ENCODE assay signal across 1 cellular context in the genomic region with DNA sequence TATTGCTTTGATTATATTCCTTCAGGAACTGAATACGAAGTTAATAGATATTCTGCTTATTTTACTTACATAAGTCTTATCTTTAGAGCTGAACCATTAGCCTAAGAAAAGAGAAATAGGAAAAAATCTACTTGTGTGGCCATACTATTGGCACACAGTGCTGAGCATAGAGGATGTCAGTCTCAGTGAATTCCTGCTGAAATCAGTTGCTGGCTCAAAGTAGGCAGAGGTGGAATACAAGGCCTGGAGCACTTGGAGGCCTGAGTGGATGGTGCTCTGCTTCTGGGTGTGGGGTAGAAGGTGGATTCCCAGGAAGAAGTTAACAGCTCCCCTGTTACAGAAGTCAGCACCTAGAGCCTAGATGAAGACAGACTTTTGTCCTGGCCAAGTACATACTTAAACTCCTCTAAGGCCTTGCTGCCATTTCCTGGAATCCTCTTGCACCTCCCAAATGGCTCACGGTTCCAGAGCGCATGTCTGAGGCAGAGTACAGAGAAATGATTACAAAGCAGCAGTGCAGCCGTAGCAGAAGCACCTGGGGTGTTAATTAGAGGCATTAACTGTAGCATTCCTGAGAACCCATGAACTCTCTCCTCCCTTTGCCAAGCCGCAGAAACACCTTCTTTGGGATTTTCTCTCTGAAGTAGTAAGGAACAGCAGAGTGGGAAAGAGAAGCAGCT.
TF ChIP-seq lines count a peak whose summit lies in the region.

No MANE protein-coding gene starts in this region.

TF ChIP-seq in H1, 55 proteins besides CTCF, POLR2A, EP300 and RAD21:
- TF ChIP-seq TAF7 (optimal IDR thresholded peaks at IDR 0.05; ENCODE audit: borderline replicate concordance, low read depth, low read length) (no peak), BACH1 (IDR thresholded peaks at IDR 0.05; ENCODE audit: low read length) (no peak), SAP30 (IDR thresholded peaks at IDR 0.05; ENCODE audit: insufficient read depth, insufficient replicate concordance, low read length) (no peak), SIN3A (conservative IDR thresholded peaks at IDR 0.05 in 1 of 2, IDR thresholded peaks at IDR 0.05 in 1 of 2; ENCODE audit: low read depth in 1 of 2, low read length in 2 of 2) (no peak), CTBP2 (IDR thresholded peaks at IDR 0.05; ENCODE audit: borderline replicate concordance, insufficient read depth, insufficient read length, low read length) (no peak), TEAD4 (IDR thresholded peaks at IDR 0.05; ENCODE audit: low read depth, low read length) (no peak), KDM1A (IDR thresholded peaks at IDR 0.05; ENCODE audit: borderline replicate concordance, low read length) (no peak), GABPA (IDR thresholded peaks at IDR 0.05; ENCODE audit: borderline replicate concordance, insufficient read depth, low read length) (no peak), JUND (IDR thresholded peaks at IDR 0.05; ENCODE audit: low read length) (no peak), RXRA (IDR thresholded peaks at IDR 0.05; ENCODE audit: insufficient read depth, low read depth, low read length) (no peak)
